ENCODE assay signal across 34 cellular contexts in the genomic region with DNA sequence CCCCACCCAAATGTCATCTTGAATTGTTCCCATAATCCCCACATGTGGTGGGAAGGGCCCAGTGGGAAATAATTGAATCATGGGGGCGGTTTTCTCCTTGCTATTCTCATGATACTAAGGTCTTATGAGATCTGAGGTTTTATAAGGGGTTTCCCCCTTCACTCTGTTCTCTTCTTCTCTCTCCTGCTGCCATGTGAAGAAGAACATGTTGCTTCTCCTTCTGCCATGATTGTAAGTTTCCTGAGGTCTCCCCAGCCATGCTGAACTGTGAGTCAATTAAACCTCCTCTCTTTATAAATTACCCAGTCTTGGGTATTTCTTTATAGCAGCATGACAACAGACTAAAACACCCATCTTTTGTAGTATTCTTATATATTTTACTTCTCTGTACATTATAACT.
"Had no signal": no experiment of that assay in that cellular context is flagged by ENCODE, and none has a peak within 500 bp of the region (broad histone marks: within the 10 kb centered on the region; RNA-seq: fewer than 3 reads in every experiment).

No MANE protein-coding gene starts in this region.

- DNase-seq: activated B cell treated with CpG ODN at 0.5 μM for 24 hours; activated CD4-positive, alpha-beta T cell treated with anti-CD3 and anti-CD28 coated beads for 48 hours; activated CD4-positive, alpha-beta T cell treated with anti-CD3 and anti-CD28 coated beads, Interleukin-2, amount 50 U/mL, for 1 hour; activated CD4-positive, alpha-beta T cell treated with anti-CD3 and anti-CD28 coated beads, Interleukin-2, amount 50 U/mL, for 48 hours; activated CD8-positive, alpha-beta memory T cell treated with anti-CD3 and anti-CD28 coated beads for 24 hours; activated CD8-positive, alpha-beta T cell treated with anti-CD3 and anti-CD28 coated beads for 36 hours; activated effector memory CD4-positive, alpha-beta T cell treated with anti-CD3 and anti-CD28 coated beads, Interleukin-2, amount 50 U/mL, for 16 hours; activated naive CD4-positive, alpha-beta T cell treated with anti-CD3 and anti-CD28 coated beads for 36 hours; activated T-cell treated with anti-CD3 and anti-CD28 coated beads, Interleukin-2, amount 50 U/mL, for 1 hour; activated T-cell treated with anti-CD3 and anti-CD28 coated beads, Interleukin-2, amount 50 U/mL, for 48 hours; central memory CD4-positive, alpha-beta T cell; cerebellar nuclear complex; colonic mucosa; effector CD8-positive, alpha-beta T cell; foreskin fibroblast; head of caudate nucleus; T-helper 1 cell; T-helper 17 cell; T1000; WERI-Rb-1 had no signal

- FAIRE-seq: endometrium, endothelial cell of umbilical vein, frontal cortex had no signal

- H3K27ac Mint-ChIP-seq: activated B cell treated with CpG ODN at 0.5 μM for 24 hours; activated CD8-positive, alpha-beta T cell treated with anti-CD3 and anti-CD28 coated beads for 36 hours; activated naive CD4-positive, alpha-beta T cell treated with anti-CD3 and anti-CD28 coated beads for 36 hours; activated naive CD8-positive, alpha-beta T cell; activated T-helper 1 cell treated with anti-CD3 and anti-CD28 coated beads, Interleukin-12 subunit alpha, Interleukin-12 subunit beta, Interleukin-2, Interleukin-4 antibody, amounts not matched to agents 30 ng/mL and 10 ng/mL and 1 ng/mL, durations not matched to agents 14 hours and 24 hours and 36 hours; activated T-helper 2 cell treated with anti-CD3 and anti-CD28 coated beads, Interferon-gamma antibody, Interleukin-2, Interleukin-4, amounts not matched to agents 10 μg/mL and 5 μg/mL and 100 μg/mL, durations not matched to agents 14 hours and 24 hours and 36 hours; brain; T-helper 17 cell; T-helper 2 cell treated with Interferon-gamma antibody and Interleukin-4, amounts not matched to agents 5 μg/mL and 100 μg/mL, for 36 hours had no signal

- ATAC-seq: activated CD4-positive, CD25-positive, alpha-beta regulatory T cell treated with anti-CD3 and anti-CD28 coated beads, Interleukin-2, amount 50 U/mL, for 24 hours; activated CD8-positive, alpha-beta T cell treated with anti-CD3 and anti-CD28 coated beads for 36 hours; esophagus mucosa; T-helper 17 cell had no signal

- H3K27me3 Mint-ChIP-seq: activated CD8-positive, alpha-beta T cell treated with anti-CD3 and anti-CD28 coated beads for 36 hours had no signal

- H3K4me3 ChIP-seq: ascending aorta, breast epithelium, cardiac muscle cell, colonic mucosa had no signal

- H3K4me1 Mint-ChIP-seq: activated B cell treated with CpG ODN at 0.5 μM for 24 hours, T-helper 17 cell had no signal

- H3K4me3 Mint-ChIP-seq: activated B cell treated with CpG ODN at 0.5 μM for 24 hours; activated CD8-positive, alpha-beta T cell treated with anti-CD3 and anti-CD28 coated beads for 36 hours; activated naive CD4-positive, alpha-beta T cell treated with anti-CD3 and anti-CD28 coated beads for 36 hours; activated naive CD8-positive, alpha-beta T cell; activated T-helper 1 cell treated with anti-CD3 and anti-CD28 coated beads, Interleukin-12 subunit alpha, Interleukin-12 subunit beta, Interleukin-2, Interleukin-4 antibody, amounts not matched to agents 30 ng/mL and 10 ng/mL and 1 ng/mL, durations not matched to agents 14 hours and 24 hours and 36 hours; T-helper 17 cell; T-helper 2 cell treated with Interferon-gamma antibody and Interleukin-4, amounts not matched to agents 5 μg/mL and 100 μg/mL, for 36 hours had no signal

- H3K27ac ChIP-seq: ascending aorta, breast epithelium, cardiac muscle cell, colonic mucosa, epithelial cell of prostate, WERI-Rb-1 had no signal

- H3K4me1 ChIP-seq: colonic mucosa had no signal

- H3K36me3 ChIP-seq: ascending aorta, breast epithelium, cardiac muscle cell, colonic mucosa had no signal

- H3K9me3 ChIP-seq: ascending aorta, breast epithelium, colonic mucosa had no signal

- H3K27me3 ChIP-seq: ascending aorta, breast epithelium, colonic mucosa had no signal
